Comparison of ENCODE assay signal across 11 cellular contexts in the genomic region with DNA sequence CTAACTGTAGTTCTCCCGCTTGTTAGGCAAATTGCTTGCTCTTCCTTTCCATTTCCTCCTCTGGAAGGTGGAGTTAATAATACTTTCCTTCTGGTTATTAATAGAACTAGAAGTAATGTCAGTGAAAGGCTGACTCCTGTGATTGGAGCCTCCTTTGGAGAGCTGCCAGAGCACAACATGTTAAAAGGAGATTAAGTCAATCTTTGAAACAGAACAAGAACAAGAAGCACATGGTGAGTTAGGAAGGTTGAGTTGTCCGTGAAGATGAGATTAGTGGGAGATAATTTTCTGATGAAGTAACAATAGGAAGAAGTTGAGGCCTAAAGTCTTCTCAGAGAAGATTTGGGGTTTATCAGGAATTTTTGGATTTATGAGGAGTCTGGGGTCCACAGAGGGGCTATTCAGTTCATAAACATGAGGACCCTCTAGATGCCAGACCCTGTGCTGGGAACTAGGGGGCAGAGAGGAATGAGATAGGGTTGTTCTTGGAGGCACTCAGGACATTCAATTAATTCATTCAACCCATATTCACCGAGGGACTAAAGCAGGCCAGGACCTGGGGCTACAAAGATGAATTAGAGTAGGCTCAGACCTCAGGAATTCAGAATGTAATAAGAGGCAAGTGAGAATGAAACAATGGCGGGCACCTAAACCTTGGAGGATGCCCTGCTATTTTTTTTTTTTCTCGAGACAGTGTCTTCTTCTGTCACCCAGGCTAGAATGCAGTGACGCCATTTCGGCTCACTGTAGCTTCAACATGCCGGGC. TPM values are rescaled to one million over a fixed set of nuclear protein-coding genes. Genes with fewer than 3 reads are reported as not detected.
DNase-seq lines count a peak whose midpoint lies in the region; ATAC-seq and TF ChIP-seq lines count a peak whose summit lies in the region.
"Had no signal": no experiment of that assay in that cellular context is flagged by ENCODE, and none has a peak within 500 bp of the region (broad histone marks: within the 10 kb centered on the region; RNA-seq: fewer than 3 reads in every experiment).

No MANE protein-coding gene starts in this region.

- H2AK9ac ChIP-seq in IMR-90 (replicated peaks; ENCODE audit: low read depth, low read length, poor library complexity), result no peak overlapping the region

- no peak overlapping the region for H2AFZ ChIP-seq in IMR-90 (replicated peaks; ENCODE audit: low read length, poor library complexity)

- no TSS peak for BruUV-seq in IMR-90 (replicated peaks; lab: Mats Ljungman, UMichigan)

- peaks cover 7% of the 10 kb centered on the region; the same call in 1 of the 2 replicates for H3K9me1 ChIP-seq in IMR-90 (ENCODE audit: insufficient read depth, low read length)

- in situ Hi-C loops in IMR-90 (cut with MboI; ENCODE audit: low sequenced_read_pairs), result no loop called here

- peak overlapping the region; percentile 18; the same call in 1 of the 3 replicates for H2BK15ac ChIP-seq in IMR-90 (ENCODE audit: low read depth, low read length)

- no peak overlapping the region for H3K56ac ChIP-seq in IMR-90 (ENCODE audit: extremely low read depth, insufficient read depth, low read length)

- no peak overlapping the region for H3K4me3 ChIP-seq in IMR-90 (ENCODE audit: insufficient read depth, low read depth, low read length)
- H3K4me3 ChIP-seq in adrenal gland, result no peak overlapping the region
- H3K4me3 ChIP-seq in coronary artery, result no peak overlapping the region
- H3K4me3 ChIP-seq: mucosa of descending colon, skin epidermis had no signal

- no peak overlapping the region for H3K9ac ChIP-seq in IMR-90 (ENCODE audit: low read depth, low read length)

- no peak overlapping the region for H3K4me2 ChIP-seq in IMR-90 (ENCODE audit: low read depth, low read length)

- H3K4ac ChIP-seq in IMR-90 (ENCODE audit: low read depth, low read length), result no peak overlapping the region

- H4K91ac ChIP-seq in IMR-90 (ENCODE audit: insufficient read depth, low read depth, low read length), result no peak overlapping the region

- peaks cover 3% of the 10 kb centered on the region for H3K4me1 ChIP-seq in IMR-90 (ENCODE audit: control insufficient read depth, insufficient read depth, low read length)
- H3K4me1 ChIP-seq in adrenal gland (replicated peaks in 1 of 2), result peaks cover 18 to 19% of the 10 kb centered on the region in 2 donors
- H3K4me1 ChIP-seq in foreskin keratinocyte, result peaks cover 18% of the 10 kb centered on the region

- dilution Hi-C loops in IMR-90 (cut with HindIII; ENCODE audit: low sequenced_read_pairs, unreplicated experiment), result no loop called here

- H3K79me1 ChIP-seq in IMR-90 (ENCODE audit: low read depth in 1 of 2, low read length in 2 of 2), result no peaks in the 10 kb centered on the region

- ATAC-seq in IMR-90 (ENCODE audit: low read depth), result peak; percentile 40
- peak; percentile 45 for ATAC-seq in foreskin keratinocyte
- ATAC-seq in GM18870 (IDR thresholded peaks at IDR 0.05; ENCODE audit: unreplicated experiment), result no peak
- ATAC-seq: mucosa of descending colon had no signal

- DNase-seq in IMR-90 (peak; percentile 63), adrenal gland (peak; percentile 56 to 91 (median 83)), foreskin keratinocyte (peak in 1 of 2 donors; percentile 75), putamen (ENCODE audit: low spot score) (peak; percentile 74), DMS53 (lab: John Stamatoyannopoulos, UW) (no peak), coronary artery (ENCODE audit: low spot score) (no peak)
- no peak for DNase-seq in stimulated activated CD8-positive, alpha-beta memory T cell treated with anti-CD3 and anti-CD28 coated beads, Interleukin-4, amount 100 ng/mL, for 48 hours
- DNase-seq: mucosa of descending colon, NCI-H1436 had no signal

- H2BK5ac ChIP-seq in IMR-90 (ENCODE audit: low read depth, low read length, poor library complexity, severe bottlenecking), result no peak overlapping the region

- no peak overlapping the region for H4K8ac ChIP-seq in IMR-90 (ENCODE audit: low read depth in 2 of 2, low read length in 2 of 2)

- no peaks in the 10 kb centered on the region for H4K20me1 ChIP-seq in IMR-90 (ENCODE audit: insufficient read depth, low read length)

- H3K27ac ChIP-seq in IMR-90 (ENCODE audit: insufficient read depth, low read length) (no peak overlapping the region), adrenal gland (peak overlapping the region in 4 of 5 donors; percentile 51 to 64 (median 58)), foreskin keratinocyte (no peak overlapping the region), coronary artery (no peak overlapping the region)

- CTCF ChIA-PET in IMR-90 (lab: Yijun Ruan, JAX), result interaction anchor here (1.2 kb wide), 1 partner anchor 17 kb away, joined by 3 read pairs; no protein-coding TSS in a partner anchor

- TF ChIP-seq CTCF in IMR-90 (conservative IDR thresholded peaks at IDR 0.05; ENCODE audit: low read depth, low read length), result no peak
- no peak for TF ChIP-seq CTCF in adrenal gland (IDR thresholded peaks at IDR 0.05)
- TF ChIP-seq CTCF in foreskin keratinocyte (conservative IDR thresholded peaks at IDR 0.05), result no peak
- no peak for TF ChIP-seq CTCF in coronary artery (IDR thresholded peaks at IDR 0.05)

- no peak overlapping the region; the same call in 1 of the 2 replicates for H3K23ac ChIP-seq in IMR-90 (ENCODE audit: low read depth, low read length)

- H2BK20ac ChIP-seq in IMR-90 (ENCODE audit: low read depth, low read length), result no peak overlapping the region; the same call in 1 of the 2 replicates

- intact Hi-C loops in IMR-90 (cut with micrococcal nuclease) (no loop called here), adrenal gland (cut with DNase I) (no loop called here)

- H3K27me3 ChIP-seq in IMR-90 (ENCODE audit: control insufficient read depth, insufficient read depth, low read length) (peaks cover 7% of the 10 kb centered on the region), adrenal gland (no peaks in the 10 kb centered on the region), foreskin keratinocyte (no peaks in the 10 kb centered on the region)

- H2AK5ac ChIP-seq in IMR-90 (ENCODE audit: low read depth, low read length), result no peak overlapping the region

- POLR2A ChIA-PET in IMR-90 (lab: Charles Lee; ENCODE audit: unreplicated experiment), result no interaction called here

- 67% methylated on average over 3 of the region's 8 CpGs; no CpG with 5 or more reads in 1 of the 2 experiments for WGBS in IMR-90 (ENCODE audit: extremely low coverage in 2 of 2, insufficient read length in 1 of 2), 2 experiments
- 73 to 81% (median 76%) methylated on average over 8 of the region's 8 CpGs for WGBS in adrenal gland, 4 donors

- TF ChIP-seq POLR2A in IMR-90 (IDR thresholded peaks at IDR 0.05; ENCODE audit: low read depth, low read length) (no peak), adrenal gland (IDR thresholded peaks at IDR 0.05) (no peak)

- no peak overlapping the region; the same call in 1 of the 2 replicates for H3K18ac ChIP-seq in IMR-90 (ENCODE audit: low read depth, low read length)

- H3K14ac ChIP-seq in IMR-90 (replicated peaks; ENCODE audit: low read depth, low read length), result no peak overlapping the region

- no peaks in the 10 kb centered on the region for H3K36me3 ChIP-seq in IMR-90 (ENCODE audit: control insufficient read depth, insufficient read depth, low read length)
- no peaks in the 10 kb centered on the region for H3K36me3 ChIP-seq in adrenal gland (replicated peaks in 1 of 2)

- no peak overlapping the region for H2BK120ac ChIP-seq in IMR-90 (ENCODE audit: low read depth, low read length)

- no peak for TF ChIP-seq RAD21 in IMR-90 (IDR thresholded peaks at IDR 0.05; ENCODE audit: low read length)

- H4K5ac ChIP-seq in IMR-90 (ENCODE audit: low read depth, low read length), result no peak overlapping the region

- H3K9me3 ChIP-seq in IMR-90 (ENCODE audit: control insufficient read depth, insufficient read depth, low read length), result no peaks in the 10 kb centered on the region
- no peaks in the 10 kb centered on the region for H3K9me3 ChIP-seq in adrenal gland (replicated peaks in 1 of 3)
- H3K9me3 ChIP-seq: mucosa of descending colon had no signal

TF ChIP-seq in IMR-90, 13 proteins besides CTCF, POLR2A, EP300 and RAD21 (continues in another document):
- TF ChIP-seq, protein P1, sequence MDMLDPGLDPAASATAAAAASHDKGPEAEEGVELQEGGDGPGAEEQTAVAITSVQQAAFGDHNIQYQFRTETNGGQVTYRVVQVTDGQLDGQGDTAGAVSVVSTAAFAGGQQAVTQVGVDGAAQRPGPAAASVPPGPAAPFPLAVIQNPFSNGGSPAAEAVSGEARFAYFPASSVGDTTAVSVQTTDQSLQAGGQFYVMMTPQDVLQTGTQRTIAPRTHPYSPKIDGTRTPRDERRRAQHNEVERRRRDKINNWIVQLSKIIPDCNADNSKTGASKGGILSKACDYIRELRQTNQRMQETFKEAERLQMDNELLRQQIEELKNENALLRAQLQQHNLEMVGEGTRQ (IDR thresholded peaks at IDR 0.05; ENCODE audit: low read depth, low read length), result no peak
- TF ChIP-seq CHD1 (IDR thresholded peaks at IDR 0.05; ENCODE audit: low read depth, low read length), result no peak
- TF ChIP-seq SMC3 (IDR thresholded peaks at IDR 0.05; ENCODE audit: low read depth, low read length), result no peak
- TF ChIP-seq CEBPB (IDR thresholded peaks at IDR 0.05; ENCODE audit: low read depth, low read length), result no peak
- TF ChIP-seq BHLHE40 (IDR thresholded peaks at IDR 0.05; ENCODE audit: low read depth, low read length), result no peak
- TF ChIP-seq MAZ (IDR thresholded peaks at IDR 0.05; ENCODE audit: borderline replicate concordance, low read depth, low read length), result no peak
- no peak for TF ChIP-seq NFE2L2 (IDR thresholded peaks at IDR 0.05; ENCODE audit: low read depth, low read length)
- no peak for TF ChIP-seq MXI1 (IDR thresholded peaks at IDR 0.05; ENCODE audit: borderline replicate concordance, low read depth, low read length)
- no peak for TF ChIP-seq MAFK (IDR thresholded peaks at IDR 0.05; ENCODE audit: low read depth, low read length)

RNA-seq across cellular contexts. Expression of a gene that starts 40.7 kb away (rescaled TPM):
- total RNA-seq in IMR-90 (2012; rRNA removed) (194 and 206 TPM in 2 replicates), adrenal gland (1,000 to 10,000 TPM; 1,178 to 4,240 (median 2,741) TPM), foreskin keratinocyte (257 and 310 TPM in 2 replicates)
- polyA plus RNA-seq in IMR-90 (2012; rRNA removed) (117 and 130 TPM in 2 replicates), adrenal gland (1,000 to 10,000 TPM in 1 of 3 donors, 100 to 1,000 TPM in 2; 138 to 3,356 (median 348) TPM), foreskin keratinocyte (141 and 185 TPM in 2 replicates)
- 71.2 and 131 TPM in 2 replicates for polyA plus RNA-seq in IMR-90 (2012; cell fraction: cytosol; rRNA removed)
- 33.9 and 115 TPM in 2 replicates for polyA plus RNA-seq in IMR-90 (2012; cell fraction: nucleus; rRNA removed; ENCODE audit: low replicate concordance)

RNA-seq across cellular contexts. Expression of a gene that starts 52.8 kb away (rescaled TPM):
- total RNA-seq in IMR-90 (2012; rRNA removed) (not detected in 2 replicates), adrenal gland (10 to 100 TPM in 2 of 8 donors, 1 to 10 TPM in 6; 2.2 to 20.9 (median 8.0) TPM), foreskin keratinocyte (1.4 and 1.5 TPM in 2 replicates)
- polyA plus RNA-seq in IMR-90 (2012; rRNA removed) (0.10 TPM in 1 of 2 replicates, not detected in the other), adrenal gland (1 to 10 TPM; 2.5 to 6.8 (median 3.7) TPM), foreskin keratinocyte (1.8 and 1.9 TPM in 2 replicates)
- not detected in 2 replicates for polyA plus RNA-seq in IMR-90 (2012; cell fraction: cytosol; rRNA removed)
- 0.11 TPM in 1 of 2 replicates, not detected in the other for polyA plus RNA-seq in IMR-90 (2012; cell fraction: nucleus; rRNA removed; ENCODE audit: low replicate concordance)

Comparison
In these comparisons a context has a peak if more than half of its experiments do, and no peak if none do; other contexts are left out.
1. DNase-seq: peak in IMR-90 (single experiment), adrenal gland (7 of 7) and putamen (single experiment); none in stimulated activated CD8-positive, alpha-beta memory T cell treated with anti-CD3 and anti-CD28 coated beads, Interleukin-4, amount 100 ng/mL, for 48 hours (single experiment), DMS53 (single experiment) and coronary artery (single experiment).
2. H3K27ac ChIP-seq: peak in adrenal gland (4 of 5); none in IMR-90 (single experiment), foreskin keratinocyte (single experiment) and coronary artery (0 of 2).